In genomic region chr17:17077861-17078732, GRCh38 we compare ENCODE assay signal across 17 cellular contexts. TPM values are rescaled to one million over a fixed set of nuclear protein-coding genes. Genes with fewer than 3 reads are reported as not detected.
DNase-seq lines count a peak whose midpoint lies in the region; ATAC-seq and TF ChIP-seq lines count a peak whose summit lies in the region.
"Had no signal": no experiment of that assay in that cellular context is flagged by ENCODE, and none has a peak within 500 bp of the region (broad histone marks: within the 10 kb centered on the region; RNA-seq: fewer than 3 reads in every experiment).

No MANE protein-coding gene starts in this region.

- peaks cover 22% of the 10 kb centered on the region for H3K4me1 Mint-ChIP-seq in memory B cell

- ATAC-seq in PC-3: peak; percentile 18; the same call in 1 of the 2 replicates
- no peak for ATAC-seq in memory B cell (ENCODE audit: low read depth)
- ATAC-seq: stimulated activated naive CD8-positive, alpha-beta T cell treated with anti-CD3 and anti-CD28 coated beads, Interleukin-15, amount 100 ng/mL, for 72 hours; T-helper 17 cell had no signal

- peak overlapping the region; percentile 67 for H3K27ac Mint-ChIP-seq in memory B cell
- H3K27ac Mint-ChIP-seq: activated T-helper 1 cell treated with anti-CD3 and anti-CD28 coated beads, Interleukin-12 subunit alpha, Interleukin-12 subunit beta, Interleukin-2, Interleukin-4 antibody, amounts not matched to agents 30 ng/mL and 10 ng/mL and 1 ng/mL, durations not matched to agents 14 hours and 24 hours and 36 hours; CD4-positive, alpha-beta T cell; T-helper 17 cell had no signal

- H3K27me3 ChIP-seq in PC-3 (ENCODE audit: low read length) (no peaks in the 10 kb centered on the region), stomach (no peaks in the 10 kb centered on the region)
- H3K27me3 ChIP-seq: brain microvascular endothelial cell had no signal

- H3K9me3 ChIP-seq in PC-3 (ENCODE audit: low read length) (no peaks in the 10 kb centered on the region), stomach (no peaks in the 10 kb centered on the region)

- POLR2A ChIA-PET in PC-3 (lab: Charles Lee; ENCODE audit: unreplicated experiment): no interaction called here

- peaks cover 29% of the 10 kb centered on the region for H3K36me3 Mint-ChIP-seq in memory B cell

- H3K9ac ChIP-seq in PC-3 (ENCODE audit: low read length): no peak overlapping the region

- H3K9me3 Mint-ChIP-seq in memory B cell: no peaks in the 10 kb centered on the region
- H3K9me3 Mint-ChIP-seq: activated T-helper 1 cell treated with anti-CD3 and anti-CD28 coated beads, Interleukin-12 subunit alpha, Interleukin-12 subunit beta, Interleukin-2, Interleukin-4 antibody, amounts not matched to agents 30 ng/mL and 10 ng/mL and 1 ng/mL, durations not matched to agents 14 hours and 24 hours and 36 hours; CD4-positive, alpha-beta T cell; stimulated activated naive CD8-positive, alpha-beta T cell treated with anti-CD3 and anti-CD28 coated beads, Interleukin-15, amount 100 ng/mL, for 72 hours had no signal

- H3K4me2 ChIP-seq in PC-3 (ENCODE audit: low read length): peak overlapping the region; percentile 30; the same call in 1 of the 2 replicates

- WGBS in stomach, 5 donors: 62 to 72% (median 67%) methylated on average over 15 of the region's 15 CpGs

- H3K4me3 Mint-ChIP-seq in memory B cell: no peak overlapping the region
- H3K4me3 Mint-ChIP-seq: activated T-helper 1 cell treated with anti-CD3 and anti-CD28 coated beads, Interleukin-12 subunit alpha, Interleukin-12 subunit beta, Interleukin-2, Interleukin-4 antibody, amounts not matched to agents 30 ng/mL and 10 ng/mL and 1 ng/mL, durations not matched to agents 14 hours and 24 hours and 36 hours; CD4-positive, alpha-beta T cell; stimulated activated naive CD8-positive, alpha-beta T cell treated with anti-CD3 and anti-CD28 coated beads, Interleukin-15, amount 100 ng/mL, for 72 hours; T-helper 17 cell had no signal

- H3K27me3 Mint-ChIP-seq in memory B cell: no peaks in the 10 kb centered on the region
- H3K27me3 Mint-ChIP-seq: CD4-positive, alpha-beta T cell; stimulated activated naive CD8-positive, alpha-beta T cell treated with anti-CD3 and anti-CD28 coated beads, Interleukin-15, amount 100 ng/mL, for 72 hours; T-helper 17 cell had no signal

- peaks cover 96% of the 10 kb centered on the region for H3K36me3 ChIP-seq in PC-3 (ENCODE audit: low read depth, low read length)
- peaks cover 12 to 53% (median 45%) of the 10 kb centered on the region in 4 donors for H3K36me3 ChIP-seq in stomach

- H3K4me1 ChIP-seq in PC-3 (ENCODE audit: insufficient read depth, low read length): peaks cover 55% of the 10 kb centered on the region
- H3K4me1 ChIP-seq in stomach: peaks cover 80 to 90% (median 82%) of the 10 kb centered on the region in 4 donors

- no peak overlapping the region for H2AFZ ChIP-seq in PC-3 (ENCODE audit: low read length)

- no peaks in the 10 kb centered on the region for H3K9me2 ChIP-seq in PC-3 (replicated peaks; ENCODE audit: low read length)

- H4K20me1 ChIP-seq in PC-3 (ENCODE audit: low read length): peaks cover 97% of the 10 kb centered on the region

- peaks cover 100% of the 10 kb centered on the region for H3K79me2 ChIP-seq in PC-3 (ENCODE audit: low read length)

- DNase-seq in PC-3 (peak; percentile 65), caudate nucleus (lab: John Stamatoyannopoulos, UW) (no peak), memory B cell (ENCODE audit: low spot score in 2 of 2) (no peak), stomach (peak; percentile 57), cerebellum (ENCODE audit: low spot score) (no peak), NCI-H526 (lab: John Stamatoyannopoulos, UW) (no peak), NCI-H1930 (lab: John Stamatoyannopoulos, UW) (no peak)
- DNase-seq: activated CD4-positive, alpha-beta T cell treated with anti-CD3 and anti-CD28 coated beads for 4 hours; brain microvascular endothelial cell; CD4-positive, alpha-beta T cell; GOT3; hypothalamus; NCI-H2171; retina; stimulated activated naive CD8-positive, alpha-beta T cell treated with anti-CD3 and anti-CD28 coated beads, Interleukin-15, amount 100 ng/mL, for 72 hours; T-helper 17 cell had no signal

- peaks cover 23% of the 10 kb centered on the region for H3F3A ChIP-seq in PC-3 (ENCODE audit: low read length, unreplicated experiment)

- CTCF ChIA-PET in PC-3 (lab: Charles Lee): no interaction called here

- TF ChIP-seq CTCF in PC-3 (conservative IDR thresholded peaks at IDR 0.05; ENCODE audit: low read depth, low read length) (no peak), stomach (IDR thresholded peaks at IDR 0.05) (no peak)

- no peak overlapping the region for H3K4me3 ChIP-seq in PC-3 (ENCODE audit: low read length)
- H3K4me3 ChIP-seq in stomach: no peak overlapping the region

- TF ChIP-seq EP300 in stomach (IDR thresholded peaks at IDR 0.05): no peak

- TF ChIP-seq POLR2A in stomach (IDR thresholded peaks at IDR 0.05): no peak

- no TSS peak for BruUV-seq in PC-3 (replicated peaks; lab: Mats Ljungman, UMichigan)

- H3K27ac ChIP-seq in PC-3 (ENCODE audit: low read length) (peak overlapping the region; percentile 31), caudate nucleus (ENCODE audit: low read depth, low read length) (peak overlapping the region; percentile 18), stomach (peak overlapping the region; percentile 11 to 64 (median 43))
- H3K27ac ChIP-seq: brain microvascular endothelial cell had no signal

- intact Hi-C loops in PC-3 (cut with micrococcal nuclease) (no loop called here), stomach (cut with DNase I; ENCODE audit: low total_unique reads) (no loop called here)

RNA-seq across cellular contexts. Expression of gene MPRIP, which starts 35.8 kb away (rescaled TPM):
- 1,274 and 1,459 TPM in 2 replicates for total RNA-seq in PC-3 (2014; rRNA removed)
- 100 to 1,000 TPM; 145 to 518 (median 261) TPM for total RNA-seq in stomach
- polyA plus RNA-seq in stomach: 100 to 1,000 TPM in 2 of 3 donors, 10 to 100 TPM in 1; 80.2 to 123 (median 114) TPM
- total RNA-seq in cerebellum: 185 TPM

Comparison
In these comparisons a context has a peak if more than half of its experiments do, and no peak if none do; other contexts are left out.
1. DNase-seq: peak in PC-3 (single experiment) and stomach (single experiment); none in caudate nucleus (0 of 61), memory B cell (0 of 2), cerebellum (single experiment), NCI-H526 (0 of 2) and NCI-H1930 (0 of 2).
2. Peak in every context shown above with its lines, with median percentiles within 50 percentile points of each other: H3K27ac ChIP-seq.